ENCODE assay signal across 33 cellular contexts in genomic region chr1:98296681-98297080, GRCh38.
"Had no signal": no experiment of that assay in that cellular context is flagged by ENCODE, and none has a peak within 500 bp of the region (broad histone marks: within the 10 kb centered on the region; RNA-seq: fewer than 3 reads in every experiment).

No MANE protein-coding gene starts in this region.

- H3K9me3 ChIP-seq: adrenal gland, ascending aorta, esophagus squamous epithelium had no signal

- H3K9me3 Mint-ChIP-seq: activated B cell treated with CpG ODN at 0.5 μM for 24 hours; activated CD4-positive, alpha-beta T cell treated with anti-CD3 and anti-CD28 coated beads, Interleukin-2, amount 10 ng/mL, durations not matched to agents 24 days and 14 days; activated naive CD4-positive, alpha-beta T cell treated with anti-CD3 and anti-CD28 coated beads for 36 hours; activated naive CD8-positive, alpha-beta T cell treated with anti-CD3 and anti-CD28 coated beads for 36 hours; activated T-helper 1 cell treated with anti-CD3 and anti-CD28 coated beads, Interleukin-12 subunit alpha, Interleukin-12 subunit beta, Interleukin-2, Interleukin-4 antibody, amounts not matched to agents 30 ng/mL and 10 ng/mL and 1 ng/mL, durations not matched to agents 14 hours and 24 hours and 36 hours; activated T-helper 2 cell treated with anti-CD3 and anti-CD28 coated beads, Interferon-gamma antibody, Interleukin-2, Interleukin-4, amounts not matched to agents 10 μg/mL and 5 μg/mL and 100 μg/mL, durations not matched to agents 14 hours and 24 hours and 36 hours; effector memory CD8-positive, alpha-beta T cell; T-helper 2 cell treated with Interferon-gamma antibody and Interleukin-4, amounts not matched to agents 5 μg/mL and 100 μg/mL, for 36 hours had no signal

- H3K4me3 ChIP-seq: adrenal gland, ascending aorta, esophagus squamous epithelium had no signal

- DNase-seq: activated B cell treated with CpG ODN at 0.5 μM for 24 hours; activated CD4-positive, alpha-beta memory T cell treated with anti-CD3 and anti-CD28 coated beads for 36 hours; activated CD4-positive, alpha-beta T cell treated with anti-CD3 and anti-CD28 coated beads, Interleukin-2, amount 10 ng/mL, durations not matched to agents 24 days and 14 days; activated CD8-positive, alpha-beta memory T cell treated with anti-CD3 and anti-CD28 coated beads, Interleukin-2, amount 10 ng/mL, durations not matched to agents 7 days and 5 days; activated CD8-positive, alpha-beta memory T cell treated with anti-CD3 and anti-CD28 coated beads, Interleukin-2, amount 50 U/mL, for 4 hours; activated CD8-positive, alpha-beta T cell treated with anti-CD3 and anti-CD28 coated beads, Interleukin-2, amount 10 ng/mL, durations not matched to agents 7 days and 5 days; activated effector memory CD4-positive, alpha-beta T cell treated with anti-CD3 and anti-CD28 coated beads, Interleukin-2, amount 50 U/mL, for 16 hours; activated naive CD4-positive, alpha-beta T cell treated with anti-CD3 and anti-CD28 coated beads for 36 hours; activated naive CD8-positive, alpha-beta T cell treated with anti-CD3 and anti-CD28 coated beads for 36 hours; activated naive CD8-positive, alpha-beta T cell treated with anti-CD3 and anti-CD28 coated beads, Interleukin-2, amount 50 U/mL, for 24 hours; activated T-cell treated with anti-CD3 and anti-CD28 coated beads, Interleukin-2, amount 50 U/mL, for 1 hour; activated T-cell treated with anti-CD3 and anti-CD28 coated beads, Interleukin-2, amount 50 U/mL, for 48 hours; adrenal gland; brain microvascular endothelial cell; caudate nucleus; cortex of kidney; dermis blood vessel endothelial cell; effector CD4-positive, alpha-beta T cell; effector memory CD8-positive, alpha-beta T cell; esophagus squamous epithelium; head of caudate nucleus; hippocampal formation; T-helper 17 cell; T1000; WERI-Rb-1 had no signal

- H3K4me1 ChIP-seq: adrenal gland, ascending aorta, esophagus squamous epithelium had no signal

- H3K36me3 ChIP-seq: adrenal gland, ascending aorta, brain microvascular endothelial cell, esophagus squamous epithelium, WERI-Rb-1 had no signal

- ATAC-seq: activated CD4-positive, CD25-positive, alpha-beta regulatory T cell treated with anti-CD3 and anti-CD28 coated beads, Interleukin-2, amount 50 U/mL, for 24 hours; activated CD8-positive, alpha-beta memory T cell treated with anti-CD3 and anti-CD28 coated beads, Interleukin-2, amount 10 ng/mL, durations not matched to agents 7 days and 5 days; activated CD8-positive, alpha-beta T cell treated with anti-CD3 and anti-CD28 coated beads, Interleukin-2, amount 10 ng/mL, durations not matched to agents 7 days and 5 days; activated naive CD8-positive, alpha-beta T cell treated with anti-CD3 and anti-CD28 coated beads, Interleukin-2, amount 50 U/mL, for 24 hours; effector memory CD8-positive, alpha-beta T cell; T-helper 17 cell had no signal

- H3K4me3 Mint-ChIP-seq: activated B cell treated with CpG ODN at 0.5 μM for 24 hours; activated CD4-positive, alpha-beta memory T cell treated with anti-CD3 and anti-CD28 coated beads for 36 hours; activated CD4-positive, alpha-beta T cell treated with anti-CD3 and anti-CD28 coated beads, Interleukin-2, amount 10 ng/mL, durations not matched to agents 24 days and 14 days; activated CD8-positive, alpha-beta memory T cell treated with anti-CD3 and anti-CD28 coated beads, Interleukin-2, amount 10 ng/mL, durations not matched to agents 7 days and 5 days; activated CD8-positive, alpha-beta T cell treated with anti-CD3 and anti-CD28 coated beads, Interleukin-2, amount 10 ng/mL, durations not matched to agents 7 days and 5 days; activated naive CD4-positive, alpha-beta T cell treated with anti-CD3 and anti-CD28 coated beads for 36 hours; activated naive CD4-positive, alpha-beta T cell treated with anti-CD3 and anti-CD28 coated beads, Interleukin-2, amount 50 U/mL, for 24 hours; activated naive CD8-positive, alpha-beta T cell treated with anti-CD3 and anti-CD28 coated beads for 36 hours; activated naive CD8-positive, alpha-beta T cell treated with anti-CD3 and anti-CD28 coated beads, Interleukin-2, amount 50 U/mL, for 24 hours; activated T-helper 1 cell treated with anti-CD3 and anti-CD28 coated beads, Interleukin-12 subunit alpha, Interleukin-12 subunit beta, Interleukin-2, Interleukin-4 antibody, amounts not matched to agents 30 ng/mL and 10 ng/mL and 1 ng/mL, durations not matched to agents 14 hours and 24 hours and 36 hours; effector memory CD8-positive, alpha-beta T cell; T-helper 17 cell; T-helper 2 cell treated with Interferon-gamma antibody and Interleukin-4, amounts not matched to agents 5 μg/mL and 100 μg/mL, for 36 hours had no signal

- H3K27me3 Mint-ChIP-seq: activated B cell treated with CpG ODN at 0.5 μM for 24 hours; activated CD4-positive, alpha-beta memory T cell treated with anti-CD3 and anti-CD28 coated beads for 36 hours; activated naive CD4-positive, alpha-beta T cell treated with anti-CD3 and anti-CD28 coated beads, Interleukin-2, amount 50 U/mL, for 24 hours; activated naive CD8-positive, alpha-beta T cell treated with anti-CD3 and anti-CD28 coated beads for 36 hours; activated naive CD8-positive, alpha-beta T cell treated with anti-CD3 and anti-CD28 coated beads, Interleukin-2, amount 50 U/mL, for 24 hours; effector memory CD8-positive, alpha-beta T cell; T-helper 17 cell had no signal

- H3K27ac ChIP-seq: adrenal gland, ascending aorta, brain microvascular endothelial cell, epithelial cell of prostate, esophagus squamous epithelium, WERI-Rb-1 had no signal

- H3K27me3 ChIP-seq: adrenal gland, ascending aorta, brain microvascular endothelial cell, esophagus squamous epithelium had no signal

- H3K36me3 Mint-ChIP-seq: activated CD4-positive, alpha-beta memory T cell treated with anti-CD3 and anti-CD28 coated beads for 36 hours; activated CD8-positive, alpha-beta memory T cell treated with anti-CD3 and anti-CD28 coated beads, Interleukin-2, amount 10 ng/mL, durations not matched to agents 7 days and 5 days; activated naive CD8-positive, alpha-beta T cell treated with anti-CD3 and anti-CD28 coated beads for 36 hours had no signal

- FAIRE-seq: frontal cortex had no signal

- H3K4me1 Mint-ChIP-seq: activated B cell treated with CpG ODN at 0.5 μM for 24 hours; activated CD4-positive, alpha-beta T cell treated with anti-CD3 and anti-CD28 coated beads, Interleukin-2, amount 10 ng/mL, durations not matched to agents 24 days and 14 days; activated CD8-positive, alpha-beta memory T cell treated with anti-CD3 and anti-CD28 coated beads, Interleukin-2, amount 10 ng/mL, durations not matched to agents 7 days and 5 days; activated naive CD4-positive, alpha-beta T cell treated with anti-CD3 and anti-CD28 coated beads, Interleukin-2, amount 50 U/mL, for 24 hours; activated naive CD8-positive, alpha-beta T cell treated with anti-CD3 and anti-CD28 coated beads for 36 hours; activated naive CD8-positive, alpha-beta T cell treated with anti-CD3 and anti-CD28 coated beads, Interleukin-2, amount 50 U/mL, for 24 hours; T-helper 17 cell had no signal

- H3K27ac Mint-ChIP-seq: activated B cell treated with CpG ODN at 0.5 μM for 24 hours; activated CD4-positive, alpha-beta memory T cell treated with anti-CD3 and anti-CD28 coated beads for 36 hours; activated CD4-positive, alpha-beta T cell treated with anti-CD3 and anti-CD28 coated beads, Interleukin-2, amount 10 ng/mL, durations not matched to agents 24 days and 14 days; activated CD8-positive, alpha-beta memory T cell treated with anti-CD3 and anti-CD28 coated beads, Interleukin-2, amount 10 ng/mL, durations not matched to agents 7 days and 5 days; activated CD8-positive, alpha-beta T cell treated with anti-CD3 and anti-CD28 coated beads, Interleukin-2, amount 10 ng/mL, durations not matched to agents 7 days and 5 days; activated naive CD4-positive, alpha-beta T cell treated with anti-CD3 and anti-CD28 coated beads for 36 hours; activated naive CD4-positive, alpha-beta T cell treated with anti-CD3 and anti-CD28 coated beads, Interleukin-2, amount 50 U/mL, for 24 hours; activated naive CD8-positive, alpha-beta T cell treated with anti-CD3 and anti-CD28 coated beads for 36 hours; activated naive CD8-positive, alpha-beta T cell treated with anti-CD3 and anti-CD28 coated beads, Interleukin-2, amount 50 U/mL, for 24 hours; activated T-helper 1 cell treated with anti-CD3 and anti-CD28 coated beads, Interleukin-12 subunit alpha, Interleukin-12 subunit beta, Interleukin-2, Interleukin-4 antibody, amounts not matched to agents 30 ng/mL and 10 ng/mL and 1 ng/mL, durations not matched to agents 14 hours and 24 hours and 36 hours; activated T-helper 2 cell treated with anti-CD3 and anti-CD28 coated beads, Interferon-gamma antibody, Interleukin-2, Interleukin-4, amounts not matched to agents 10 μg/mL and 5 μg/mL and 100 μg/mL, durations not matched to agents 14 hours and 24 hours and 36 hours; effector memory CD8-positive, alpha-beta T cell; T-helper 17 cell; T-helper 2 cell treated with Interferon-gamma antibody and Interleukin-4, amounts not matched to agents 5 μg/mL and 100 μg/mL, for 36 hours had no signal
